33 cellular contexts compared by ENCODE assay signal in genomic region chr9:87100001-87100400, GRCh38.
"Had no signal": no experiment of that assay in that cellular context is flagged by ENCODE, and none has a peak within 500 bp of the region (broad histone marks: within the 10 kb centered on the region; RNA-seq: fewer than 3 reads in every experiment).

No MANE protein-coding gene starts in this region.

- DNase-seq: activated CD4-positive, alpha-beta memory T cell treated with anti-CD3 and anti-CD28 coated beads for 36 hours; activated CD4-positive, alpha-beta T cell treated with anti-CD3 and anti-CD28 coated beads for 36 hours; activated CD4-positive, alpha-beta T cell treated with anti-CD3 and anti-CD28 coated beads, Interleukin-2, amount 10 ng/mL, durations not matched to agents 24 days and 14 days; activated CD4-positive, CD25-positive, alpha-beta regulatory T cell; activated CD4-positive, CD25-positive, alpha-beta regulatory T cell treated with anti-CD3 and anti-CD28 coated beads, Interleukin-2, amount 50 U/mL, for 72 hours; activated CD8-positive, alpha-beta memory T cell treated with anti-CD3 and anti-CD28 coated beads, Interleukin-2, amount 10 ng/mL, durations not matched to agents 7 days and 5 days; activated CD8-positive, alpha-beta memory T cell treated with anti-CD3 and anti-CD28 coated beads, Interleukin-2, amount 50 U/mL, for 4 hours; activated CD8-positive, alpha-beta T cell treated with anti-CD3 and anti-CD28 coated beads, Interleukin-2, amount 10 ng/mL, durations not matched to agents 7 days and 5 days; activated gamma-delta T cell; activated naive CD4-positive, alpha-beta T cell; activated naive CD4-positive, alpha-beta T cell treated with anti-CD3 and anti-CD28 coated beads, Interleukin-2, amount 10 ng/mL, durations not matched to agents 7 days and 5 days; activated naive CD8-positive, alpha-beta T cell treated with anti-CD3 and anti-CD28 coated beads, Interleukin-2, amount 10 ng/mL, durations not matched to agents 7 days and 5 days; activated T-cell treated with anti-CD3 and anti-CD28 coated beads, Interleukin-2, amount 50 U/mL, for 1 hour; activated T-cell treated with anti-CD3 and anti-CD28 coated beads, Interleukin-2, amount 50 U/mL, for 48 hours; amniotic stem cell; anterior cingulate cortex; brain microvascular endothelial cell; dorsolateral prefrontal cortex; effector memory CD4-positive, alpha-beta T cell; endodermal cell; foreskin fibroblast; head of caudate nucleus; T-helper 1 cell; T-helper 17 cell; T1000; WERI-Rb-1 had no signal

- H3K27me3 Mint-ChIP-seq: activated CD4-positive, alpha-beta T cell treated with anti-CD3 and anti-CD28 coated beads, Interleukin-2, amount 10 ng/mL, durations not matched to agents 24 days and 14 days; activated CD8-positive, alpha-beta memory T cell treated with anti-CD3 and anti-CD28 coated beads, Interleukin-2, amount 10 ng/mL, durations not matched to agents 7 days and 5 days; activated naive CD4-positive, alpha-beta T cell treated with anti-CD3 and anti-CD28 coated beads, Interleukin-2, amount 10 ng/mL, durations not matched to agents 7 days and 5 days; activated naive CD8-positive, alpha-beta T cell treated with anti-CD3 and anti-CD28 coated beads, Interleukin-2, amount 10 ng/mL, durations not matched to agents 7 days and 5 days; dendritic cell treated with granulocyte-macrophage colony-stimulating factor and Interleukin-4, amounts not matched to agents 40 ng/mL and 50 ng/mL, for 4 days; T-helper 17 cell had no signal

- H3K4me3 ChIP-seq: coronary artery, dorsolateral prefrontal cortex had no signal

- H3K36me3 Mint-ChIP-seq: activated CD4-positive, alpha-beta memory T cell treated with anti-CD3 and anti-CD28 coated beads for 36 hours; activated CD8-positive, alpha-beta memory T cell treated with anti-CD3 and anti-CD28 coated beads, Interleukin-2, amount 10 ng/mL, durations not matched to agents 7 days and 5 days; activated naive CD4-positive, alpha-beta T cell treated with anti-CD3 and anti-CD28 coated beads, Interleukin-2, amount 10 ng/mL, durations not matched to agents 7 days and 5 days; activated naive CD4-positive, alpha-beta T cell treated with anti-CD3 and anti-CD28 coated beads, Interleukin-2, amount 50 U/mL, for 72 hours; activated naive CD8-positive, alpha-beta T cell treated with anti-CD3 and anti-CD28 coated beads, Interleukin-2, amount 10 ng/mL, durations not matched to agents 7 days and 5 days had no signal

- H3K9me3 Mint-ChIP-seq: activated CD4-positive, alpha-beta memory T cell treated with anti-CD3 and anti-CD28 coated beads for 36 hours; activated CD4-positive, alpha-beta T cell treated with anti-CD3 and anti-CD28 coated beads, Interleukin-2, amount 10 ng/mL, durations not matched to agents 24 days and 14 days; activated naive CD4-positive, alpha-beta T cell treated with anti-CD3 and anti-CD28 coated beads, Interleukin-2, amount 50 U/mL, for 72 hours; activated naive CD8-positive, alpha-beta T cell treated with anti-CD3 and anti-CD28 coated beads, Interleukin-2, amount 10 ng/mL, durations not matched to agents 7 days and 5 days; activated T-helper 1 cell treated with anti-CD3 and anti-CD28 coated beads, Interleukin-12 subunit alpha, Interleukin-12 subunit beta, Interleukin-2, Interleukin-4 antibody, amounts not matched to agents 30 ng/mL and 10 ng/mL and 1 ng/mL, durations not matched to agents 14 hours and 24 hours and 36 hours; activated T-helper 2 cell treated with anti-CD3 and anti-CD28 coated beads, Interferon-gamma antibody, Interleukin-2, Interleukin-4, amounts not matched to agents 10 μg/mL and 5 μg/mL and 100 μg/mL, durations not matched to agents 14 hours and 24 hours and 36 hours; central memory CD8-positive, alpha-beta T cell; dendritic cell treated with granulocyte-macrophage colony-stimulating factor and Interleukin-4, amounts not matched to agents 40 ng/mL and 50 ng/mL, for 4 days; endodermal cell; T-helper 2 cell treated with Interferon-gamma antibody and Interleukin-4, amounts not matched to agents 5 μg/mL and 100 μg/mL, for 36 hours had no signal

- H3K27me3 ChIP-seq: brain microvascular endothelial cell, dorsolateral prefrontal cortex had no signal

- H3K27ac Mint-ChIP-seq: activated CD4-positive, alpha-beta memory T cell treated with anti-CD3 and anti-CD28 coated beads for 36 hours; activated CD4-positive, alpha-beta T cell treated with anti-CD3 and anti-CD28 coated beads for 36 hours; activated CD4-positive, alpha-beta T cell treated with anti-CD3 and anti-CD28 coated beads, Interleukin-2, amount 10 ng/mL, durations not matched to agents 24 days and 14 days; activated CD8-positive, alpha-beta memory T cell treated with anti-CD3 and anti-CD28 coated beads, Interleukin-2, amount 10 ng/mL, durations not matched to agents 7 days and 5 days; activated CD8-positive, alpha-beta T cell treated with anti-CD3 and anti-CD28 coated beads, Interleukin-2, amount 10 ng/mL, durations not matched to agents 7 days and 5 days; activated naive CD4-positive, alpha-beta T cell treated with anti-CD3 and anti-CD28 coated beads, Interleukin-2, amount 10 ng/mL, durations not matched to agents 7 days and 5 days; activated naive CD4-positive, alpha-beta T cell treated with anti-CD3 and anti-CD28 coated beads, Interleukin-2, amount 50 U/mL, for 72 hours; activated naive CD8-positive, alpha-beta T cell treated with anti-CD3 and anti-CD28 coated beads, Interleukin-2, amount 10 ng/mL, durations not matched to agents 7 days and 5 days; activated T-helper 1 cell treated with anti-CD3 and anti-CD28 coated beads, Interleukin-12 subunit alpha, Interleukin-12 subunit beta, Interleukin-2, Interleukin-4 antibody, amounts not matched to agents 30 ng/mL and 10 ng/mL and 1 ng/mL, durations not matched to agents 14 hours and 24 hours and 36 hours; activated T-helper 2 cell treated with anti-CD3 and anti-CD28 coated beads, Interferon-gamma antibody, Interleukin-2, Interleukin-4, amounts not matched to agents 10 μg/mL and 5 μg/mL and 100 μg/mL, durations not matched to agents 14 hours and 24 hours and 36 hours; dendritic cell treated with granulocyte-macrophage colony-stimulating factor and Interleukin-4, amounts not matched to agents 40 ng/mL and 50 ng/mL, for 4 days; endodermal cell; T-helper 17 cell; T-helper 2 cell treated with Interferon-gamma antibody and Interleukin-4, amounts not matched to agents 5 μg/mL and 100 μg/mL, for 36 hours had no signal

- H3K4me3 Mint-ChIP-seq: activated CD4-positive, alpha-beta memory T cell treated with anti-CD3 and anti-CD28 coated beads for 36 hours; activated CD4-positive, alpha-beta T cell treated with anti-CD3 and anti-CD28 coated beads for 36 hours; activated CD4-positive, alpha-beta T cell treated with anti-CD3 and anti-CD28 coated beads, Interleukin-2, amount 10 ng/mL, durations not matched to agents 24 days and 14 days; activated CD8-positive, alpha-beta memory T cell treated with anti-CD3 and anti-CD28 coated beads, Interleukin-2, amount 10 ng/mL, durations not matched to agents 7 days and 5 days; activated CD8-positive, alpha-beta T cell treated with anti-CD3 and anti-CD28 coated beads, Interleukin-2, amount 10 ng/mL, durations not matched to agents 7 days and 5 days; activated naive CD4-positive, alpha-beta T cell treated with anti-CD3 and anti-CD28 coated beads, Interleukin-2, amount 10 ng/mL, durations not matched to agents 7 days and 5 days; activated naive CD8-positive, alpha-beta T cell treated with anti-CD3 and anti-CD28 coated beads, Interleukin-2, amount 10 ng/mL, durations not matched to agents 7 days and 5 days; activated T-helper 1 cell treated with anti-CD3 and anti-CD28 coated beads, Interleukin-12 subunit alpha, Interleukin-12 subunit beta, Interleukin-2, Interleukin-4 antibody, amounts not matched to agents 30 ng/mL and 10 ng/mL and 1 ng/mL, durations not matched to agents 14 hours and 24 hours and 36 hours; central memory CD8-positive, alpha-beta T cell; dendritic cell treated with granulocyte-macrophage colony-stimulating factor and Interleukin-4, amounts not matched to agents 40 ng/mL and 50 ng/mL, for 4 days; endodermal cell; T-helper 17 cell; T-helper 2 cell treated with Interferon-gamma antibody and Interleukin-4, amounts not matched to agents 5 μg/mL and 100 μg/mL, for 36 hours had no signal

- H3K36me3 ChIP-seq: brain microvascular endothelial cell, WERI-Rb-1 had no signal

- H3K4me1 Mint-ChIP-seq: activated CD4-positive, alpha-beta T cell treated with anti-CD3 and anti-CD28 coated beads for 36 hours; activated CD4-positive, alpha-beta T cell treated with anti-CD3 and anti-CD28 coated beads, Interleukin-2, amount 10 ng/mL, durations not matched to agents 24 days and 14 days; activated CD8-positive, alpha-beta memory T cell treated with anti-CD3 and anti-CD28 coated beads, Interleukin-2, amount 10 ng/mL, durations not matched to agents 7 days and 5 days; activated naive CD4-positive, alpha-beta T cell treated with anti-CD3 and anti-CD28 coated beads, Interleukin-2, amount 10 ng/mL, durations not matched to agents 7 days and 5 days; activated naive CD8-positive, alpha-beta T cell treated with anti-CD3 and anti-CD28 coated beads, Interleukin-2, amount 10 ng/mL, durations not matched to agents 7 days and 5 days; central memory CD8-positive, alpha-beta T cell; endodermal cell; T-helper 17 cell had no signal

- H3K27ac ChIP-seq: brain microvascular endothelial cell, coronary artery, dorsolateral prefrontal cortex, WERI-Rb-1 had no signal
